In genomic region chr4:10371869-10372471, GRCh38 we compare ENCODE assay signal across 1 cellular context.
TF ChIP-seq lines count a peak whose summit lies in the region.

No MANE protein-coding gene starts in this region.

TF ChIP-seq in IMR-90, 13 proteins besides CTCF, POLR2A, EP300 and RAD21 (continued from another document):
- TF ChIP-seq, protein P1, sequence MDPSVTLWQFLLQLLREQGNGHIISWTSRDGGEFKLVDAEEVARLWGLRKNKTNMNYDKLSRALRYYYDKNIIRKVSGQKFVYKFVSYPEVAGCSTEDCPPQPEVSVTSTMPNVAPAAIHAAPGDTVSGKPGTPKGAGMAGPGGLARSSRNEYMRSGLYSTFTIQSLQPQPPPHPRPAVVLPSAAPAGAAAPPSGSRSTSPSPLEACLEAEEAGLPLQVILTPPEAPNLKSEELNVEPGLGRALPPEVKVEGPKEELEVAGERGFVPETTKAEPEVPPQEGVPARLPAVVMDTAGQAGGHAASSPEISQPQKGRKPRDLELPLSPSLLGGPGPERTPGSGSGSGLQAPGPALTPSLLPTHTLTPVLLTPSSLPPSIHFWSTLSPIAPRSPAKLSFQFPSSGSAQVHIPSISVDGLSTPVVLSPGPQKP (IDR thresholded peaks at IDR 0.05; ENCODE audit: borderline replicate concordance, low read depth, low read length) = no peak
- TF ChIP-seq CEBPB (IDR thresholded peaks at IDR 0.05; ENCODE audit: low read depth, low read length) = no peak
- TF ChIP-seq MXI1 (IDR thresholded peaks at IDR 0.05; ENCODE audit: borderline replicate concordance, low read depth, low read length) = no peak
- no peak for TF ChIP-seq RFX5 (IDR thresholded peaks at IDR 0.05; ENCODE audit: low read depth, low read length)
- no peak for TF ChIP-seq MAFK (IDR thresholded peaks at IDR 0.05; ENCODE audit: low read depth, low read length)
- no peak for TF ChIP-seq USF2 (IDR thresholded peaks at IDR 0.05; ENCODE audit: low read depth, low read length)
TF ChIP-seq in IMR-90: peak in this region for 0.
